ENCODE assay signal across 8 cellular contexts in the genomic region with DNA sequence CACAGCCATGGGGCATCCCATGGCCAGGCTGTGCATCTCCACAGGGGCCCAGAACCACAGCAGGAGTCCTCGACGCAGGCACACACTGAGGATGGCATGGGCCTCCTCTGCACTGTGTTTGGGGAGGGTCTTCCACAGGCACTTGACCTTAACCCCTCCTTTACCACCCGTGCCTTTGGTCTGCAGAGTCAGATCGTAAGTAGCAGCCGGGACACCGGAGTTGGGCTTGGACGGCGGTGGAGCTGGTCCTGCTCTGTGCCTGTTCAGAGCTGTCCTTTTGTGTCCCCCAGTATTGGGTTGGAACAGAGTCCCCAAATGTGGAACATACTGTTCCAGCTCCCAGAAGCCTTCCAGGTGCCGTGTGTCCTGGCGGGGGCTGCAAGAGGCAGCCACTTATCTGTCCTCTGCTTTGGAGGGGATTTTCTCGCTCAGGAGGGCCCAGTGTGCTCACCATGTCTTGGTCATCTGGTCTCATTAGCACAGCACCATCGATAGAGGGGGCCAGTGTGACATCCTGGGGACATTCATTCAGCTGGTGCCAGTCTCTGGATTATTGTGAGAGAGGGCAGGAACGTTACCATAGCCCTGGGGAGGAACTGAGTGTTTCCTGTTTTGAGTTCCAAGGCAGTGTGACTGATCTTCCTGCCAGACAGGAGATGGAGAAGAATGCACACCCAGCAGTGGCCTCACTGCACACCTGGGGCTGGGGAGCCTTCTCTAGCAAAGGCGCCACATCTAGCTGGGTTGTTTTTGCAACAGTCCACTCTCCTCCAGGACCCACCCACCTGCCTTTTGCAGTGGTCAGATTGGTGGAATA. TPM values are rescaled to one million over a fixed set of nuclear protein-coding genes. Genes with fewer than 3 reads are reported as not detected.
DNase-seq lines count a peak whose midpoint lies in the region; ATAC-seq and TF ChIP-seq lines count a peak whose summit lies in the region.

No MANE protein-coding gene starts in this region.

- peak; percentile 52 for TF ChIP-seq CTCF in foreskin keratinocyte (conservative IDR thresholded peaks at IDR 0.05)
- TF ChIP-seq CTCF in parathyroid adenoma (IDR thresholded peaks at IDR 0.05), result peak; percentile 59

- peak in 1 of 2 donors; percentile 5 for ATAC-seq in activated T-cell treated with anti-CD3 and anti-CD28 coated beads, Interleukin-2, amount 50 U/mL, for 4 hours
- ATAC-seq in foreskin keratinocyte, result no peak
- no peak for ATAC-seq in HG02840 (IDR thresholded peaks at IDR 0.05; ENCODE audit: low FRiP score, unreplicated experiment)
- ATAC-seq in HG03521 (IDR thresholded peaks at IDR 0.05; ENCODE audit: unreplicated experiment), result no peak

- H3K36me3 ChIP-seq in HAP-1 (replicated peaks) (0 out of 2 replicates have a peak, but pooled peaks cover 3% of the 10 kb centered on the region), parathyroid adenoma (ENCODE audit: control insufficient read depth, insufficient read depth, low read length) (no peaks in the 10 kb centered on the region)

- peak; percentile 48 for DNase-seq in DMS114 treated with DMSO at 0.1 percent for 48 hours (lab: John Stamatoyannopoulos, UW; ENCODE audit: unreplicated experiment)
- peak; percentile 47 to 76 for DNase-seq in HAP-1 (ENCODE audit: low spot score in 2 of 2)
- peak; percentile 89 for DNase-seq in NCI-H748 treated with DMSO at 0.1 percent for 48 hours (lab: John Stamatoyannopoulos, UW)
- peak; percentile 38 for DNase-seq in activated T-cell treated with anti-CD3 and anti-CD28 coated beads, Interleukin-2, amount 50 U/mL, for 4 hours
- peak; percentile 32 to 61 for DNase-seq in foreskin keratinocyte

- no peak overlapping the region for H3K4me2 ChIP-seq in parathyroid adenoma (ENCODE audit: low read length)

- peak overlapping the region; percentile 2 for H3K4me3 Mint-ChIP-seq in activated T-cell treated with anti-CD3 and anti-CD28 coated beads, Interleukin-2, amount 50 U/mL, for 4 hours

- H3K4me1 Mint-ChIP-seq in activated T-cell treated with anti-CD3 and anti-CD28 coated beads, Interleukin-2, amount 50 U/mL, for 4 hours (ENCODE audit: low read depth), result peaks cover 40% of the 10 kb centered on the region

- H3K4me3 ChIP-seq in HAP-1 (no peak overlapping the region), parathyroid adenoma (ENCODE audit: low read depth, low read length) (no peak overlapping the region)

- no peaks in the 10 kb centered on the region for H3K27me3 ChIP-seq in HAP-1 (ENCODE audit: low read depth)
- H3K27me3 ChIP-seq in foreskin keratinocyte, result peaks cover 8% of the 10 kb centered on the region
- no peaks in the 10 kb centered on the region for H3K27me3 ChIP-seq in parathyroid adenoma (ENCODE audit: control insufficient read depth, insufficient read depth, low read length)

- no peak overlapping the region for H2AFZ ChIP-seq in parathyroid adenoma

- in situ Hi-C loops in HAP-1 (cut with MboI; ENCODE audit: low sequenced_read_pairs), result loop anchor here (5.0 kb wide), 2 partner anchors 101 to 281 kb away; no protein-coding TSS in a partner anchor

- no peaks in the 10 kb centered on the region for H3K9me3 ChIP-seq in HAP-1
- H3K9me3 ChIP-seq in parathyroid adenoma (ENCODE audit: control insufficient read depth, low read length), result no peaks in the 10 kb centered on the region

- H3K4me1 ChIP-seq in HAP-1 (peaks cover 4% of the 10 kb centered on the region), foreskin keratinocyte (no peaks in the 10 kb centered on the region), parathyroid adenoma (no peaks in the 10 kb centered on the region)

- H3K27me3 Mint-ChIP-seq in activated T-cell treated with anti-CD3 and anti-CD28 coated beads, Interleukin-2, amount 50 U/mL, for 4 hours (ENCODE audit: low read depth), result no peaks in the 10 kb centered on the region

- no peaks in the 10 kb centered on the region for H3K9me3 Mint-ChIP-seq in activated T-cell treated with anti-CD3 and anti-CD28 coated beads, Interleukin-2, amount 50 U/mL, for 4 hours

- H3K27ac ChIP-seq in foreskin keratinocyte (no peak overlapping the region), parathyroid adenoma (no peak overlapping the region)

- H3K79me2 ChIP-seq in parathyroid adenoma, result no peaks in the 10 kb centered on the region

- H3K36me3 Mint-ChIP-seq in activated T-cell treated with anti-CD3 and anti-CD28 coated beads, Interleukin-2, amount 50 U/mL, for 4 hours (ENCODE audit: insufficient read depth), result peaks cover 4% of the 10 kb centered on the region

- no peak overlapping the region for H3K9ac ChIP-seq in parathyroid adenoma

RNA-seq across cellular contexts. Expression of a gene that starts 12.4 kb away (rescaled TPM):
- 10 to 100 TPM; 62.8 to 71.2 (median 64.2) TPM for total RNA-seq in activated T-cell treated with anti-CD3 and anti-CD28 coated beads, Interleukin-2, amount 50 U/mL, for 4 hours
- total RNA-seq in foreskin keratinocyte, result 35.9 and 43.2 TPM in 2 replicates
- polyA plus RNA-seq in foreskin keratinocyte, result 46.6 and 61.7 TPM in 2 replicates

RNA-seq across cellular contexts. Expression of a gene that starts 12.6 kb away (rescaled TPM):
- 10 to 100 TPM; 13.5 to 18.6 (median 14.6) TPM for total RNA-seq in activated T-cell treated with anti-CD3 and anti-CD28 coated beads, Interleukin-2, amount 50 U/mL, for 4 hours
- 12.7 and 15.4 TPM in 2 replicates for total RNA-seq in foreskin keratinocyte
- 16.2 and 17.5 TPM in 2 replicates for polyA plus RNA-seq in foreskin keratinocyte

RNA-seq across cellular contexts. Expression of a gene that starts 29.8 kb away (rescaled TPM):
- 100 to 1,000 TPM; 426 to 498 (median 461) TPM for total RNA-seq in activated T-cell treated with anti-CD3 and anti-CD28 coated beads, Interleukin-2, amount 50 U/mL, for 4 hours
- total RNA-seq in foreskin keratinocyte, result 11.9 and 15.8 TPM in 2 replicates
- 13.6 and 16.6 TPM in 2 replicates for polyA plus RNA-seq in foreskin keratinocyte

Comparison
In these comparisons a context has a peak if more than half of its experiments do, and no peak if none do; other contexts are left out.
1. DNase-seq: peak in every context shown above with its lines; median percentile 89 in NCI-H748 treated with DMSO at 0.1 percent for 48 hours; 62 in HAP-1; 48 in DMS114 treated with DMSO at 0.1 percent for 48 hours; 46 in foreskin keratinocyte; 38 in activated T-cell treated with anti-CD3 and anti-CD28 coated beads, Interleukin-2, amount 50 U/mL, for 4 hours.
2. RNA of a gene that starts 29.8 kb away (total RNA-seq): 426 to 498 TPM in activated T-cell treated with anti-CD3 and anti-CD28 coated beads, Interleukin-2, amount 50 U/mL, for 4 hours; 11.9 to 15.8 TPM in foreskin keratinocyte; every median in the first group is over 10 times any median in the second.